24 cellular contexts compared by ENCODE assay signal in genomic region chr10:34773617-34774261, GRCh38.
"Had no signal": no experiment of that assay in that cellular context is flagged by ENCODE, and none has a peak within 500 bp of the region (broad histone marks: within the 10 kb centered on the region; RNA-seq: fewer than 3 reads in every experiment).

No MANE protein-coding gene starts in this region.

- H3K36me3 ChIP-seq: neutrophil, right lobe of liver had no signal

- H3K27ac ChIP-seq: dorsolateral prefrontal cortex, epithelial cell of prostate, neutrophil, parathyroid adenoma, right lobe of liver had no signal

- ATAC-seq: activated CD4-positive, alpha-beta T cell treated with anti-CD3 and anti-CD28 coated beads for 36 hours; activated T-helper 17 cell treated with anti-CD3 and anti-CD28 coated beads, Interleukin-2, amount 50 U/mL, for 72 hours; left lobe of liver; naive thymus-derived CD4-positive, alpha-beta T cell; stimulated activated naive CD8-positive, alpha-beta T cell treated with anti-CD3 and anti-CD28 coated beads, Interleukin-15, amount 100 ng/mL, for 72 hours; WTC11 had no signal

- H3K9me3 ChIP-seq: neutrophil, right lobe of liver had no signal

- H3K9me3 Mint-ChIP-seq: activated CD4-positive, alpha-beta memory T cell treated with anti-CD3 and anti-CD28 coated beads for 36 hours; activated naive CD8-positive, alpha-beta T cell treated with anti-CD3 and anti-CD28 coated beads, Interleukin-2, amount 10 ng/mL, durations not matched to agents 7 days and 5 days; activated T-helper 17 cell treated with anti-CD3 and anti-CD28 coated beads, Interleukin-2, amount 50 U/mL, for 72 hours; endodermal cell; stimulated activated naive CD8-positive, alpha-beta T cell treated with anti-CD3 and anti-CD28 coated beads, Interleukin-15, amount 100 ng/mL, for 72 hours; WTC11 had no signal

- H3K36me3 Mint-ChIP-seq: activated CD4-positive, alpha-beta memory T cell treated with anti-CD3 and anti-CD28 coated beads for 36 hours; activated naive CD8-positive, alpha-beta T cell treated with anti-CD3 and anti-CD28 coated beads, Interleukin-2, amount 10 ng/mL, durations not matched to agents 7 days and 5 days; naive thymus-derived CD4-positive, alpha-beta T cell; WTC11 had no signal

- DNase-seq: activated CD4-positive, alpha-beta memory T cell treated with anti-CD3 and anti-CD28 coated beads for 36 hours; activated CD4-positive, alpha-beta T cell treated with anti-CD3 and anti-CD28 coated beads for 36 hours; activated naive CD4-positive, alpha-beta T cell treated with Interleukin-2 at 50 U/mL for 16 hours; activated naive CD8-positive, alpha-beta T cell treated with anti-CD3 and anti-CD28 coated beads, Interleukin-2, amount 10 ng/mL, durations not matched to agents 7 days and 5 days; activated T-cell treated with anti-CD3 and anti-CD28 coated beads, Interleukin-2, amount 50 U/mL, for 1 hour; amygdala; central memory CD4-positive, alpha-beta T cell; dorsolateral prefrontal cortex; endodermal cell; foreskin melanocyte; hypothalamus; kidney; naive thymus-derived CD4-positive, alpha-beta T cell; right lobe of liver; stimulated activated CD4-positive, alpha-beta T cell treated with anti-CD3 and anti-CD28 coated beads, Interleukin-4, amount 100 ng/mL, for 1 hour; stimulated activated naive CD8-positive, alpha-beta T cell treated with anti-CD3 and anti-CD28 coated beads, Interleukin-15, amount 100 ng/mL, for 72 hours; trophoblast cell had no signal

- H3K27ac Mint-ChIP-seq: activated CD4-positive, alpha-beta memory T cell treated with anti-CD3 and anti-CD28 coated beads for 36 hours; activated CD4-positive, alpha-beta T cell treated with anti-CD3 and anti-CD28 coated beads for 36 hours; activated naive CD8-positive, alpha-beta T cell treated with anti-CD3 and anti-CD28 coated beads, Interleukin-2, amount 10 ng/mL, durations not matched to agents 7 days and 5 days; activated T-helper 17 cell treated with anti-CD3 and anti-CD28 coated beads, Interleukin-2, amount 50 U/mL, for 72 hours; endodermal cell; naive thymus-derived CD4-positive, alpha-beta T cell; stimulated activated naive CD8-positive, alpha-beta T cell treated with anti-CD3 and anti-CD28 coated beads, Interleukin-15, amount 100 ng/mL, for 72 hours had no signal

- H3K4me3 Mint-ChIP-seq: activated CD4-positive, alpha-beta memory T cell treated with anti-CD3 and anti-CD28 coated beads for 36 hours; activated CD4-positive, alpha-beta T cell treated with anti-CD3 and anti-CD28 coated beads for 36 hours; activated naive CD8-positive, alpha-beta T cell treated with anti-CD3 and anti-CD28 coated beads, Interleukin-2, amount 10 ng/mL, durations not matched to agents 7 days and 5 days; activated T-helper 17 cell treated with anti-CD3 and anti-CD28 coated beads, Interleukin-2, amount 50 U/mL, for 72 hours; endodermal cell; naive thymus-derived CD4-positive, alpha-beta T cell; stimulated activated naive CD8-positive, alpha-beta T cell treated with anti-CD3 and anti-CD28 coated beads, Interleukin-15, amount 100 ng/mL, for 72 hours; WTC11 had no signal

- H3K4me1 Mint-ChIP-seq: activated CD4-positive, alpha-beta T cell treated with anti-CD3 and anti-CD28 coated beads for 36 hours; activated naive CD8-positive, alpha-beta T cell treated with anti-CD3 and anti-CD28 coated beads, Interleukin-2, amount 10 ng/mL, durations not matched to agents 7 days and 5 days; activated T-helper 17 cell treated with anti-CD3 and anti-CD28 coated beads, Interleukin-2, amount 50 U/mL, for 72 hours; naive thymus-derived CD4-positive, alpha-beta T cell; stimulated activated naive CD8-positive, alpha-beta T cell treated with anti-CD3 and anti-CD28 coated beads, Interleukin-15, amount 100 ng/mL, for 72 hours had no signal

- H3K4me3 ChIP-seq: dorsolateral prefrontal cortex, right lobe of liver, smooth muscle cell had no signal

- H3K27me3 ChIP-seq: neutrophil, right lobe of liver had no signal
